Comparison of ENCODE assay signal across 19 cellular contexts in genomic region chr5:5341531-5342292, GRCh38.
DNase-seq lines count a peak whose midpoint lies in the region; ATAC-seq and TF ChIP-seq lines count a peak whose summit lies in the region.
"Had no signal": no experiment of that assay in that cellular context is flagged by ENCODE, and none has a peak within 500 bp of the region (broad histone marks: within the 10 kb centered on the region; RNA-seq: fewer than 3 reads in every experiment).

No MANE protein-coding gene starts in this region.

- H3K9me3 Mint-ChIP-seq in activated T-cell treated with anti-CD3 and anti-CD28 coated beads, Interleukin-2, amount 50 U/mL, for 24 hours, result no peaks in the 10 kb centered on the region
- H3K9me3 Mint-ChIP-seq: activated B cell treated with CpG ODN at 0.5 μM for 24 hours, GM23338 had no signal

- TF ChIP-seq CTCF in AG09309 (IDR thresholded peaks at IDR 0.05; ENCODE audit: control insufficient read depth, insufficient read depth, low read depth, low read length, missing control alignments), result no peak
- no peak for TF ChIP-seq CTCF in epithelial cell of esophagus (IDR thresholded peaks at IDR 0.05; ENCODE audit: insufficient read depth, low read depth, low read length, missing control alignments)
- TF ChIP-seq CTCF in omental fat pad (IDR thresholded peaks at IDR 0.05), result no peak
- TF ChIP-seq CTCF in GM20000 (IDR thresholded peaks at IDR 0.05; ENCODE audit: extremely low read depth, missing control alignments), result no peak

- no peaks in the 10 kb centered on the region for H3K4me1 Mint-ChIP-seq in activated T-cell treated with anti-CD3 and anti-CD28 coated beads, Interleukin-2, amount 50 U/mL, for 24 hours (ENCODE audit: low read depth)
- H3K4me1 Mint-ChIP-seq: activated B cell treated with CpG ODN at 0.5 μM for 24 hours; stimulated activated naive B cell treated with anti-CD40 and anti-IgM and Interleukin-4, amounts not matched to agents 10 μg/mL and 1 μg/mL and 100 μg/mL, for 72 hours had no signal

- peaks cover 12% of the 10 kb centered on the region for H3K27me3 Mint-ChIP-seq in activated T-cell treated with anti-CD3 and anti-CD28 coated beads, Interleukin-2, amount 50 U/mL, for 24 hours
- H3K27me3 Mint-ChIP-seq: activated B cell treated with CpG ODN at 0.5 μM for 24 hours had no signal

- no peaks in the 10 kb centered on the region for H3K36me3 Mint-ChIP-seq in activated T-cell treated with anti-CD3 and anti-CD28 coated beads, Interleukin-2, amount 50 U/mL, for 24 hours (ENCODE audit: low read depth)
- H3K36me3 Mint-ChIP-seq: stimulated activated naive B cell treated with anti-CD40 and anti-IgM and Interleukin-4, amounts not matched to agents 10 μg/mL and 1 μg/mL and 100 μg/mL, for 72 hours had no signal

- ATAC-seq in omental fat pad (ENCODE audit: low FRiP score), result peak; percentile 49
- ATAC-seq: GM12878; GM23338; left colon; Right ventricle myocardium inferior; stimulated activated naive B cell treated with anti-CD40 and anti-IgM and Interleukin-4, amounts not matched to agents 10 μg/mL and 1 μg/mL and 100 μg/mL, for 72 hours had no signal

- H3K4me3 ChIP-seq in AG09309 (ENCODE audit: control insufficient read depth, low read depth, low read length) (no peak overlapping the region), epithelial cell of esophagus (ENCODE audit: low read length) (no peak overlapping the region)
- H3K4me3 ChIP-seq: esophagus muscularis mucosa, GM12878, GM23338, upper lobe of left lung had no signal

- DNase-seq in AG09309 (ENCODE audit: low read depth) (peak; percentile 66), M059J (ENCODE audit: low read depth) (peak; percentile 89), epithelial cell of esophagus (ENCODE audit: low read depth) (peak; percentile 64), omental fat pad (ENCODE audit: low spot score) (no peak), GM20000 (ENCODE audit: low spot score) (no peak)
- DNase-seq in stimulated activated CD4-positive, alpha-beta T cell treated with anti-CD3 and anti-CD28 coated beads, Interleukin-2, amount 100 ng/mL, for 48 hours, result no peak
- no peak for DNase-seq in activated T-cell treated with anti-CD3 and anti-CD28 coated beads, Interleukin-2, amount 50 U/mL, for 24 hours
- no peak for DNase-seq in stimulated activated naive CD4-positive, alpha-beta T cell treated with Interleukin-2 at 50 U/mL for 16 hours (lab: John Stamatoyannopoulos, UW)
- DNase-seq: activated B cell treated with CpG ODN at 0.5 μM for 24 hours; activated gamma-delta T cell treated with Interleukin-2 at 50 U/mL for 16 hours; aorta; left colon; NCI-H345; stimulated activated naive B cell treated with anti-CD40 and anti-IgM and Interleukin-4, amounts not matched to agents 10 μg/mL and 1 μg/mL and 100 μg/mL, for 72 hours; upper lobe of left lung had no signal

- H3K27ac Mint-ChIP-seq in activated T-cell treated with anti-CD3 and anti-CD28 coated beads, Interleukin-2, amount 50 U/mL, for 24 hours, result no peak overlapping the region
- H3K27ac Mint-ChIP-seq: activated B cell treated with CpG ODN at 0.5 μM for 24 hours; GM23338; stimulated activated naive B cell treated with anti-CD40 and anti-IgM and Interleukin-4, amounts not matched to agents 10 μg/mL and 1 μg/mL and 100 μg/mL, for 72 hours had no signal

- H3K4me3 Mint-ChIP-seq in activated T-cell treated with anti-CD3 and anti-CD28 coated beads, Interleukin-2, amount 50 U/mL, for 24 hours, result no peak overlapping the region
- H3K4me3 Mint-ChIP-seq: activated B cell treated with CpG ODN at 0.5 μM for 24 hours; GM23338; stimulated activated naive B cell treated with anti-CD40 and anti-IgM and Interleukin-4, amounts not matched to agents 10 μg/mL and 1 μg/mL and 100 μg/mL, for 72 hours had no signal

Comparison
In these comparisons a context has a peak if more than half of its experiments do, and no peak if none do; other contexts are left out.
1. DNase-seq: peak in AG09309 (single experiment), M059J (single experiment) and epithelial cell of esophagus (single experiment); none in omental fat pad (single experiment), GM20000 (single experiment), stimulated activated CD4-positive, alpha-beta T cell treated with anti-CD3 and anti-CD28 coated beads, Interleukin-2, amount 100 ng/mL, for 48 hours (0 of 2), activated T-cell treated with anti-CD3 and anti-CD28 coated beads, Interleukin-2, amount 50 U/mL, for 24 hours (single experiment) and stimulated activated naive CD4-positive, alpha-beta T cell treated with Interleukin-2 at 50 U/mL for 16 hours (single experiment).